In genomic region chr9:122904823-122905710, GRCh38 we compare ENCODE assay signal across 8 cellular contexts. TPM values are rescaled to one million over a fixed set of nuclear protein-coding genes. Genes with fewer than 3 reads are reported as not detected.
A peak's percentile ranks its signal among the peaks of the same experiment; 100 is the strongest.
DNase-seq lines count a peak whose midpoint lies in the region; ATAC-seq and TF ChIP-seq lines count a peak whose summit lies in the region.

A gene with protein sequence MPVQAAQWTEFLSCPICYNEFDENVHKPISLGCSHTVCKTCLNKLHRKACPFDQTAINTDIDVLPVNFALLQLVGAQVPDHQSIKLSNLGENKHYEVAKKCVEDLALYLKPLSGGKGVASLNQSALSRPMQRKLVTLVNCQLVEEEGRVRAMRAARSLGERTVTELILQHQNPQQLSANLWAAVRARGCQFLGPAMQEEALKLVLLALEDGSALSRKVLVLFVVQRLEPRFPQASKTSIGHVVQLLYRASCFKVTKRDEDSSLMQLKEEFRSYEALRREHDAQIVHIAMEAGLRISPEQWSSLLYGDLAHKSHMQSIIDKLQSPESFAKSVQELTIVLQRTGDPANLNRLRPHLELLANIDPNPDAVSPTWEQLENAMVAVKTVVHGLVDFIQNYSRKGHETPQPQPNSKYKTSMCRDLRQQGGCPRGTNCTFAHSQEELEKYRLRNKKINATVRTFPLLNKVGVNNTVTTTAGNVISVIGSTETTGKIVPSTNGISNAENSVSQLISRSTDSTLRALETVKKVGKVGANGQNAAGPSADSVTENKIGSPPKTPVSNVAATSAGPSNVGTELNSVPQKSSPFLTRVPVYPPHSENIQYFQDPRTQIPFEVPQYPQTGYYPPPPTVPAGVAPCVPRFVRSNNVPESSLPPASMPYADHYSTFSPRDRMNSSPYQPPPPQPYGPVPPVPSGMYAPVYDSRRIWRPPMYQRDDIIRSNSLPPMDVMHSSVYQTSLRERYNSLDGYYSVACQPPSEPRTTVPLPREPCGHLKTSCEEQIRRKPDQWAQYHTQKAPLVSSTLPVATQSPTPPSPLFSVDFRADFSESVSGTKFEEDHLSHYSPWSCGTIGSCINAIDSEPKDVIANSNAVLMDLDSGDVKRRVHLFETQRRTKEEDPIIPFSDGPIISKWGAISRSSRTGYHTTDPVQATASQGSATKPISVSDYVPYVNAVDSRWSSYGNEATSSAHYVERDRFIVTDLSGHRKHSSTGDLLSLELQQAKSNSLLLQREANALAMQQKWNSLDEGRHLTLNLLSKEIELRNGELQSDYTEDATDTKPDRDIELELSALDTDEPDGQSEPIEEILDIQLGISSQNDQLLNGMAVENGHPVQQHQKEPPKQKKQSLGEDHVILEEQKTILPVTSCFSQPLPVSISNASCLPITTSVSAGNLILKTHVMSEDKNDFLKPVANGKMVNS (minus strand): TSS chr9:122905359. CDS start chr9:122897509, 7,850 bp downstream.

- peak; percentile 86 to 95 (median 90) for TF ChIP-seq POLR2A in spleen (IDR thresholded peaks at IDR 0.05)

- H3K4me1 ChIP-seq in spleen = peaks cover 25 to 58% (median 43%) of the 10 kb centered on the region in 6 donors

- peak within 1 kb of the TSS; percentile 62 to 93 (median 84) for H3K4me3 ChIP-seq in spleen

- peak within 1 kb of the TSS; percentile 91 for H3K4me3 Mint-ChIP-seq in central memory CD8-positive, alpha-beta T cell

- ATAC-seq in GM19025 (IDR thresholded peaks at IDR 0.05; ENCODE audit: low read depth, unreplicated experiment) (peak; percentile 87), HG03342 (IDR thresholded peaks at IDR 0.05; ENCODE audit: unreplicated experiment) (peak; percentile 76)
- peak; percentile 81 for ATAC-seq in central memory CD8-positive, alpha-beta T cell (replicated peaks; ENCODE audit: extremely low read depth, poor library complexity, severe bottlenecking)

- peaks cover 14% of the 10 kb centered on the region for H3K36me3 Mint-ChIP-seq in central memory CD8-positive, alpha-beta T cell (ENCODE audit: insufficient read depth)

- H3K27ac Mint-ChIP-seq in central memory CD8-positive, alpha-beta T cell (ENCODE audit: low read depth) = peak within 1 kb of the TSS; percentile 91

- no peaks in the 10 kb centered on the region for H3K9me3 ChIP-seq in spleen

- H3K4me1 Mint-ChIP-seq in central memory CD8-positive, alpha-beta T cell = peaks cover 17% of the 10 kb centered on the region

- H3K27me3 Mint-ChIP-seq in central memory CD8-positive, alpha-beta T cell = no peaks in the 10 kb centered on the region

- WGBS in spleen, 5 donors = 0 to 1% (median 0%) methylated on average over 52 to 77 of the region's 77 CpGs

- intact Hi-C loops in spleen (cut with DNase I; ENCODE audit: low total_unique reads) = no loop called here

- H3K36me3 ChIP-seq in spleen = peaks cover 0 to 25% (median 10%) of the 10 kb centered on the region in 6 donors

- H3K27ac ChIP-seq in spleen = peak within 1 kb of the TSS; percentile 92 to 98 (median 96)

- DNase-seq in AG09319 (ENCODE audit: extremely low read depth, low read depth) (peak; percentile 100), NCI-H446 (lab: John Stamatoyannopoulos, UW) (peak; percentile 94 to 98), inferior parietal cortex (ENCODE audit: extremely low spot score) (peak; percentile 100), spleen (peak; percentile 99)
- peak; percentile 93 for DNase-seq in activated CD4-positive, CD25-positive, alpha-beta regulatory T cell treated with anti-CD3 and anti-CD28 coated beads, Interleukin-2, amount 50 U/mL, for 16 hours (ENCODE audit: low read depth, low spot score)
- DNase-seq in central memory CD8-positive, alpha-beta T cell (ENCODE audit: low spot score in 2 of 2) = peak; percentile 92 to 97

- no peaks in the 10 kb centered on the region for H3K27me3 ChIP-seq in spleen (replicated peaks in 1 of 7)

- H3K9me3 Mint-ChIP-seq in central memory CD8-positive, alpha-beta T cell = no peaks in the 10 kb centered on the region

- TF ChIP-seq CTCF in AG09319 (IDR thresholded peaks at IDR 0.05; ENCODE audit: low read depth, low read length) = no peak
- TF ChIP-seq CTCF in spleen (IDR thresholded peaks at IDR 0.05 in 8 of 11, conservative IDR thresholded peaks at IDR 0.05 in 3 of 11) = peak in 4 of 11 experiments; percentile 39 to 49 (median 44)

RNA-seq across cellular contexts. Expression of the gene that starts here (rescaled TPM):
- 10 to 100 TPM; 58.3 to 78.7 (median 64.8) TPM for total RNA-seq in spleen
- 10 to 100 TPM in 1 of 3 donors, 1 to 10 TPM in 2; 8.3 to 13.7 (median 9.6) TPM for polyA plus RNA-seq in spleen

Comparison
In these comparisons a context has a peak if more than half of its experiments do, and no peak if none do; other contexts are left out.
1. Peak in every context shown above with its lines: DNase-seq, ATAC-seq, H3K4me3 ChIP-seq and H3K27ac ChIP-seq.